In the genomic region with DNA sequence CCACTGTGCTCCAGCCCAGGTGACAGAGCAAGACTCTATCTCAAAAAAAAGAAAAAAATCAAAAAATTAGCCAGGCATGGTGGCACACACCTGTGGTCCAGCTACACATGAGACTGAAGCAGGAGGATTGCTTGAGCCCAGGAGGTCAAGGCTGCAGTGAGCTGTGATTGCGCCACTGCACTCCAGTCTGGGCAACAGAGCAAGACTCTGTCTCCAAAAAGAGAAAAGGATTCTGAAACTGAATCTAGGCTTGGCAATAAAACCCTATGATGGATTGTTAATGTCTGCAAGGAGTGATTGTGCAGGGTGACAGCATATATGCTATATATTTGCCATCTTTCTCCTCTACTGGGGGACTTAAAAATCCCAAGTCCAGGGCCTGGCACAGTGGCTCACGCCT, we compare ENCODE assay signal across 7 cellular contexts. TPM values are rescaled to one million over a fixed set of nuclear protein-coding genes. Genes with fewer than 3 reads are reported as not detected.
DNase-seq lines count a peak whose midpoint lies in the region; ATAC-seq and TF ChIP-seq lines count a peak whose summit lies in the region.
"Not testable (repeated sequence)": the region's sequence is repeated elsewhere in the genome, so short reads cannot be mapped to it uniquely, and the experiment has no call there.

No MANE protein-coding gene starts in this region.

- intact Hi-C loops in lower lobe of right lung (cut with DNase I) = not testable (repeated sequence)
- intact Hi-C loops in spleen (cut with DNase I; ENCODE audit: low total_unique reads) = loop anchor here (5.0 kb wide), 1 partner anchor 173 kb away; no protein-coding TSS in a partner anchor

- H3K27ac ChIP-seq in BLaER1 treated with 17β-estradiol and CSF1 and Interleukin-3, amounts not matched to agents 10 nM and 100 nM = peak overlapping the region in 7 of 11 experiments; percentile 2 to 63 (median 17); a peak in 5 of 22 replicates
- H3K27ac ChIP-seq in KMS-11 = peak overlapping the region; percentile 77
- H3K27ac ChIP-seq in OCI-LY3 (ENCODE audit: low read length) = peak overlapping the region; percentile 52
- peak overlapping the region; percentile 27 for H3K27ac ChIP-seq in lower lobe of right lung
- peak overlapping the region in 6 of 8 donors; percentile 25 to 64 (median 52) for H3K27ac ChIP-seq in spleen

- WGBS in spleen, 5 donors = 81 to 95% (median 90%) methylated on average over 2 of the region's 2 CpGs

- not testable (repeated sequence) for H3K9me3 ChIP-seq in BLaER1 treated with 17β-estradiol and CSF1 and Interleukin-3, amounts not matched to agents 10 nM and 100 nM (replicated peaks in 1 of 11); OCI-LY3 (ENCODE audit: insufficient read depth, low read length); lower lobe of right lung; spleen

- H3K4me3 ChIP-seq in BLaER1 treated with 17β-estradiol and CSF1 and Interleukin-3, amounts not matched to agents 10 nM and 100 nM; KMS-11 (IDR thresholded peaks at IDR 0.05; ENCODE audit: insufficient read depth, low read depth, low read length); OCI-LY3 (ENCODE audit: low read length); lower lobe of right lung; spleen: not testable (repeated sequence)

- peak; percentile 37 for ATAC-seq in left lobe of liver
- ATAC-seq in lower lobe of right lung = not testable (repeated sequence)

- H3K4me1 ChIP-seq in BLaER1 treated with 17β-estradiol and CSF1 and Interleukin-3, amounts not matched to agents 10 nM and 100 nM = peaks cover 24 to 78% (median 41%) of the 10 kb centered on the region in 10 experiments
- H3K4me1 ChIP-seq in KMS-11 (ENCODE audit: low read depth, poor library complexity, severe bottlenecking) (peaks cover 67% of the 10 kb centered on the region), OCI-LY3 (ENCODE audit: low read length) (peaks cover 22% of the 10 kb centered on the region), lower lobe of right lung (peaks cover 32% of the 10 kb centered on the region), spleen (peaks cover 3 to 56% (median 31%) of the 10 kb centered on the region in 6 donors)

- not testable (repeated sequence) for TF ChIP-seq CTCF in KMS-11 (conservative IDR thresholded peaks at IDR 0.05; ENCODE audit: low read depth, low read length); OCI-LY3 (IDR thresholded peaks at IDR 0.05; ENCODE audit: low read depth, low read length); chondrocyte (IDR thresholded peaks at IDR 0.05); lower lobe of right lung (IDR thresholded peaks at IDR 0.05); spleen (IDR thresholded peaks at IDR 0.05 in 8 of 11, conservative IDR thresholded peaks at IDR 0.05 in 3 of 11)

- not testable (repeated sequence) for H3K4me3 Mint-ChIP-seq in chondrocyte (ENCODE audit: unreplicated experiment)

- not testable (repeated sequence) for H3K27me3 Mint-ChIP-seq in chondrocyte (ENCODE audit: low read depth)

- H3K36me3 Mint-ChIP-seq in chondrocyte (ENCODE audit: low read depth) = not testable (repeated sequence)

- not testable (repeated sequence) for DNase-seq in chondrocyte (ENCODE audit: low spot score); lower lobe of right lung; spleen
- peak; percentile 52 for DNase-seq in left lobe of liver (ENCODE audit: low spot score)

- peak overlapping the region; percentile 70 for H3K27ac Mint-ChIP-seq in chondrocyte (ENCODE audit: unreplicated experiment)

- not testable (repeated sequence) for H3K9me3 Mint-ChIP-seq in chondrocyte (ENCODE audit: low read depth)

- peaks cover 0 to 14% (median 0%) of the 10 kb centered on the region in 11 experiments; a peak in 5 of 22 replicates for H4K20me1 ChIP-seq in BLaER1 treated with 17β-estradiol and CSF1 and Interleukin-3, amounts not matched to agents 10 nM and 100 nM
- not testable (repeated sequence) for H4K20me1 ChIP-seq in KMS-11 (ENCODE audit: insufficient read depth); OCI-LY3 (ENCODE audit: insufficient read depth, low read length)

- H3K36me3 ChIP-seq in BLaER1 treated with 17β-estradiol and CSF1 and Interleukin-3, amounts not matched to agents 10 nM and 100 nM = peaks cover 61 to 84% (median 71%) of the 10 kb centered on the region in 11 experiments
- not testable (repeated sequence) for H3K36me3 ChIP-seq in KMS-11 (ENCODE audit: insufficient read depth)
- H3K36me3 ChIP-seq in OCI-LY3 (replicated peaks; ENCODE audit: low read depth, low read length) (peaks cover 62% of the 10 kb centered on the region), lower lobe of right lung (peaks cover 63% of the 10 kb centered on the region), spleen (peaks cover 0 to 71% (median 44%) of the 10 kb centered on the region in 6 donors)

- TF ChIP-seq POLR2A in spleen (IDR thresholded peaks at IDR 0.05) = not testable (repeated sequence)

- peak overlapping the region; percentile 14 to 89 (median 50); a peak in 19 of 22 replicates for H3K4me2 ChIP-seq in BLaER1 treated with 17β-estradiol and CSF1 and Interleukin-3, amounts not matched to agents 10 nM and 100 nM
- H3K4me2 ChIP-seq in KMS-11 = peak overlapping the region; percentile 66
- not testable (repeated sequence) for H3K4me2 ChIP-seq in OCI-LY3 (ENCODE audit: low read length)

- not testable (repeated sequence) for H3K27me3 ChIP-seq in BLaER1 treated with 17β-estradiol and CSF1 and Interleukin-3, amounts not matched to agents 10 nM and 100 nM; KMS-11 (ENCODE audit: insufficient read depth, low read depth); OCI-LY3 (ENCODE audit: low read depth, low read length); lower lobe of right lung (ENCODE audit: low read depth); spleen (replicated peaks in 1 of 7)

- not testable (repeated sequence) for H2AFZ ChIP-seq in KMS-11 (ENCODE audit: low read depth); OCI-LY3 (ENCODE audit: low read depth, low read length)

- peak overlapping the region in 5 of 11 experiments; percentile 1 to 66 (median 38); a peak in 6 of 22 replicates for H3K9ac ChIP-seq in BLaER1 treated with 17β-estradiol and CSF1 and Interleukin-3, amounts not matched to agents 10 nM and 100 nM
- peak overlapping the region; percentile 16; the same call in 1 of the 2 replicates for H3K9ac ChIP-seq in KMS-11
- H3K9ac ChIP-seq in OCI-LY3 (ENCODE audit: low read length) = not testable (repeated sequence)

- not testable (repeated sequence) for H3K4me1 Mint-ChIP-seq in chondrocyte (ENCODE audit: low read depth)

- H3K79me2 ChIP-seq in KMS-11 (ENCODE audit: insufficient read depth, low read depth) = peaks cover 11% of the 10 kb centered on the region; the same call in 1 of the 2 replicates
- H3K79me2 ChIP-seq in OCI-LY3 (ENCODE audit: low read length) = peaks cover 59% of the 10 kb centered on the region

RNA-seq across cellular contexts. Expression of a gene that starts 31.7 kb away (rescaled TPM):
- total RNA-seq in chondrocyte (115 to 126 TPM (median 125 TPM) in 3 replicates), left lobe of liver (292 TPM), lower lobe of right lung (46.7 TPM), spleen (10 to 100 TPM; 42.8 to 70.9 (median 52.5) TPM)
- polyA plus RNA-seq in spleen = 10 to 100 TPM; 36.4 to 57.8 (median 53.5) TPM

Comparison
In these comparisons a context has a peak if more than half of its experiments do, and no peak if none do; other contexts are left out.
1. H3K27ac ChIP-seq: peak in every context shown above with its lines; median percentile 77 in KMS-11; 52 in OCI-LY3; 52 in spleen; 27 in lower lobe of right lung; 17 in BLaER1 treated with 17β-estradiol and CSF1 and Interleukin-3, amounts not matched to agents 10 nM and 100 nM.